10 cellular contexts compared by ENCODE assay signal in the genomic region with DNA sequence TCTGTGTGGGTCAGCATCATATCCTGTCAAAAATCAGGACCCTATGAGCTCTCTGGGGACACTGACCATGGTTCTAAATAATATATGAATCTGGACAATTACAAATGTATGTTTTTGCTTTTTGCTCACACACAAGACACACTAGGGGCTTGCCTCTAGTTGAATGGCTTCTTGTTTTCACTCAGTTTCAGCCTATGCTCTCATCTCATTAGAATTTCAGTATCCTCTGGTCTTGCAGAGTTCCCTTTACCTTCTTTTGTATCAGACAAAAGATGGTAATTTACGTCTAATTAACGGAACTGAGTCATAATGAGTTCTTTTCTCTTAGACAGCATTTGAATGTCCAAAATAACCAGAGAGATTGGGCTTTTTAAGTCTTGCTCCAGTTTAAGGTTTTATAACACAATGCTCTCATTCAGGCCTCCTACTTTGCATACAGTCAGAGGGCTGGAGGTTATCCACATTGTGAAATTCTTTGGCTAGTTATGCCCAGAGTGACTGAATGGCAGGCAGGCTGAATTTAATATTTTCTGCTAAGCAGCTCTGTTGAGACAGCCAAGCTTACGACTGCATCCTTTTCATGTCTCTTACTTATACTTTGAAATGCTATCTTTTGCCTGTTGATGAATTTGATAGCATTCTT.
DNase-seq lines count a peak whose midpoint lies in the region; ATAC-seq, FAIRE-seq and TF ChIP-seq lines count a peak whose summit lies in the region.
"Had no signal": no experiment of that assay in that cellular context is flagged by ENCODE, and none has a peak within 500 bp of the region (broad histone marks: within the 10 kb centered on the region; RNA-seq: fewer than 3 reads in every experiment).

No MANE protein-coding gene starts in this region.

- H2AFZ ChIP-seq in HepG2 (ENCODE audit: low read length) = no peak overlapping the region

- no peak for TF ChIP-seq POLR2A in HepG2 (IDR thresholded peaks at IDR 0.05; ENCODE audit: insufficient read depth in 1 of 2, low read depth in 2 of 2, low read length in 2 of 2)
- TF ChIP-seq POLR2A in Peyer's patch (IDR thresholded peaks at IDR 0.05) = no peak

- no TSS peak for BruUV-seq in HepG2 (replicated peaks; lab: Mats Ljungman, UMichigan)

- peaks cover 20% of the 10 kb centered on the region for H3K79me2 ChIP-seq in HepG2 (ENCODE audit: insufficient read depth, low read length)

- H3K27me3 ChIP-seq in right atrium auricular region (no peaks in the 10 kb centered on the region), dorsolateral prefrontal cortex (no peaks in the 10 kb centered on the region), HepG2 (ENCODE audit: control insufficient read depth in 1 of 2, insufficient read depth in 2 of 2, low read length in 2 of 2) (no peaks in the 10 kb centered on the region), Peyer's patch (no peaks in the 10 kb centered on the region)

- peak overlapping the region; percentile 55 for H3K4me2 ChIP-seq in HepG2 (ENCODE audit: low read depth, low read length)

- ATAC-seq in Right ventricle myocardium superior (ENCODE audit: poor library complexity) = peak; percentile 86
- peak; percentile 92 for ATAC-seq in HepG2
- no peak for ATAC-seq in GM19397 (IDR thresholded peaks at IDR 0.05; ENCODE audit: unreplicated experiment)

- intact Hi-C loops in Right ventricle myocardium superior (cut with DNase I) = no loop called here
- intact Hi-C loops in dorsolateral prefrontal cortex (cut with DNase I) = loop anchor here in 1 of 2 donors (2.0 to 5.0 kb wide), 3 partner anchors 36 to 91 kb away; partner anchors contain the start of gene CDH2
- intact Hi-C loops in HepG2 (cut with micrococcal nuclease; ENCODE audit: unreplicated experiment) = no loop called here

- TF ChIP-seq RAD21 in HepG2 (CRISPR knock-in tag; IDR thresholded peaks at IDR 0.05) = no peak

- H3K4me1 ChIP-seq in right atrium auricular region (peaks cover 0 to 34% of the 10 kb centered on the region in 2 donors), HepG2 (ENCODE audit: insufficient read depth, low read length) (peaks cover 57% of the 10 kb centered on the region), Peyer's patch (no peaks in the 10 kb centered on the region)

- no peaks in the 10 kb centered on the region for H3K36me3 ChIP-seq in right atrium auricular region
- no peaks in the 10 kb centered on the region for H3K36me3 ChIP-seq in HepG2 (replicated peaks in 1 of 2; ENCODE audit: control insufficient read depth in 1 of 2, insufficient read depth in 2 of 2, low read length in 2 of 2)
- no peaks in the 10 kb centered on the region for H3K36me3 ChIP-seq in Peyer's patch

- TF ChIP-seq EP300 in HepG2 (IDR thresholded peaks at IDR 0.05; ENCODE audit: low read depth in 2 of 2, low read length in 2 of 2) (no peak), HepG2 (CRISPR knock-in tag; IDR thresholded peaks at IDR 0.05; ENCODE audit: borderline replicate concordance) (no peak)

- WGBS in HepG2 (ENCODE audit: low lambda C conversion rate) = 70% methylated on average over 3 of the region's 3 CpGs

- CTCF ChIA-PET in HepG2 (lab: Yijun Ruan, JAX; ENCODE audit: low intra/inter-chr PET ratio, low total read pairs) = no interaction called here

- DNase-seq in Right ventricle myocardium superior (no peak), right atrium auricular region (ENCODE audit: low spot score) (no peak), dorsolateral prefrontal cortex (no peak), HepG2 (ENCODE audit: low spot score) (peak; percentile 72), Peyer's patch (no peak), ACHN (no peak)
- DNase-seq in central memory CD4-positive, alpha-beta T cell = no peak
- DNase-seq: activated T-cell treated with anti-CD3 and anti-CD28 coated beads, Interleukin-2, amount 50 U/mL, for 48 hours; T-helper 9 cell had no signal

- peak; percentile 8 for FAIRE-seq in HepG2 (lab: Jason Lieb, UNC)

- H3K4me3 ChIP-seq in right atrium auricular region = no peak overlapping the region
- peak overlapping the region in 53 of 59 donors; percentile 5 to 62 (median 37) for H3K4me3 ChIP-seq in dorsolateral prefrontal cortex
- H3K4me3 ChIP-seq in HepG2 (replicated peaks in 1 of 3; ENCODE audit: insufficient read depth in 1 of 3, low read depth in 2 of 3, low read length in 3 of 3) = no peak overlapping the region
- no peak overlapping the region for H3K4me3 ChIP-seq in Peyer's patch

- H3K9ac ChIP-seq in HepG2 (ENCODE audit: insufficient read depth, low read depth, low read length) = no peak overlapping the region

- TF ChIP-seq CTCF in right atrium auricular region (IDR thresholded peaks at IDR 0.05) = no peak
- TF ChIP-seq CTCF in dorsolateral prefrontal cortex (IDR thresholded peaks at IDR 0.05 in 54 of 56, conservative IDR thresholded peaks at IDR 0.05 in 2 of 56; ENCODE audit: low read depth in 1 of 56, partially characterized antibody in 56 of 56) = peak in 4 of 56 donors; percentile 2 to 12 (median 8)
- TF ChIP-seq CTCF in HepG2 (CRISPR knock-in tag; IDR thresholded peaks at IDR 0.05) = no peak
- TF ChIP-seq CTCF in Peyer's patch (IDR thresholded peaks at IDR 0.05) = no peak

- POLR2A ChIA-PET in HepG2 (lab: Yijun Ruan, JAX) = no interaction called here

- H3K9me3 ChIP-seq in right atrium auricular region = no peaks in the 10 kb centered on the region
- H3K9me3 ChIP-seq in HepG2 (ENCODE audit: low read length) = no peaks in the 10 kb centered on the region
- H3K9me3 ChIP-seq in Peyer's patch = no peaks in the 10 kb centered on the region

- H4K20me1 ChIP-seq in HepG2 (ENCODE audit: insufficient read depth, low read length) = no peaks in the 10 kb centered on the region

- in situ Hi-C loops in HepG2 (cut with HindIII; ENCODE audit: extremely low pct_ligation_motif_present, low pct_unique_long_range_greater_than_20kb) (no loop called here), ACHN (cut with HindIII; ENCODE audit: low pct_ligation_motif_present, low pct_unique_long_range_greater_than_20kb, low sequenced_read_pairs) (no loop called here)

- H3K27ac ChIP-seq in right atrium auricular region = peak overlapping the region in 1 of 2 donors; percentile 68
- peak overlapping the region in 58 of 59 donors; percentile 33 to 92 (median 80) for H3K27ac ChIP-seq in dorsolateral prefrontal cortex
- H3K27ac ChIP-seq in HepG2 (ENCODE audit: extremely low read length, insufficient read depth, low read length) = peak overlapping the region; percentile 49
- no peak overlapping the region for H3K27ac ChIP-seq in Peyer's patch

TF ChIP-seq in HepG2, 621 proteins besides CTCF, POLR2A, EP300 and RAD21 (continues in another document):
- TF ChIP-seq SOX13 (IDR thresholded peaks at IDR 0.05) = no peak
- peak in 1 of 2 experiments; percentile 36; a peak in 1 of 4 replicates for TF ChIP-seq SOX13 (CRISPR knock-in tag; conservative IDR thresholded peaks at IDR 0.05 in 1 of 2, IDR thresholded peaks at IDR 0.05 in 1 of 2)
- TF ChIP-seq ZSCAN21 (CRISPR knock-in tag; IDR thresholded peaks at IDR 0.05; ENCODE audit: borderline replicate concordance) = no peak
- TF ChIP-seq CBX5 (CRISPR knock-in tag; IDR thresholded peaks at IDR 0.05; ENCODE audit: borderline replicate concordance) = no peak
- TF ChIP-seq SOX6 (IDR thresholded peaks at IDR 0.05) = no peak
- peak; percentile 33; the same call in 1 of the 2 replicates for TF ChIP-seq SOX6 (CRISPR knock-in tag; IDR thresholded peaks at IDR 0.05)
- peak; percentile 19; the same call in 1 of the 2 replicates for TF ChIP-seq GATAD2A (CRISPR knock-in tag; IDR thresholded peaks at IDR 0.05)
- no peak for TF ChIP-seq HMGA1 (CRISPR knock-in tag; conservative IDR thresholded peaks at IDR 0.05)
- TF ChIP-seq KMT2B (CRISPR knock-in tag; IDR thresholded peaks at IDR 0.05) = no peak
- TF ChIP-seq CEBPG (CRISPR knock-in tag; IDR thresholded peaks at IDR 0.05) = peak; percentile 43; the same call in 1 of the 2 replicates
- no peak for TF ChIP-seq ZNF678 (CRISPR knock-in tag; IDR thresholded peaks at IDR 0.05)
- TF ChIP-seq, protein P1, sequence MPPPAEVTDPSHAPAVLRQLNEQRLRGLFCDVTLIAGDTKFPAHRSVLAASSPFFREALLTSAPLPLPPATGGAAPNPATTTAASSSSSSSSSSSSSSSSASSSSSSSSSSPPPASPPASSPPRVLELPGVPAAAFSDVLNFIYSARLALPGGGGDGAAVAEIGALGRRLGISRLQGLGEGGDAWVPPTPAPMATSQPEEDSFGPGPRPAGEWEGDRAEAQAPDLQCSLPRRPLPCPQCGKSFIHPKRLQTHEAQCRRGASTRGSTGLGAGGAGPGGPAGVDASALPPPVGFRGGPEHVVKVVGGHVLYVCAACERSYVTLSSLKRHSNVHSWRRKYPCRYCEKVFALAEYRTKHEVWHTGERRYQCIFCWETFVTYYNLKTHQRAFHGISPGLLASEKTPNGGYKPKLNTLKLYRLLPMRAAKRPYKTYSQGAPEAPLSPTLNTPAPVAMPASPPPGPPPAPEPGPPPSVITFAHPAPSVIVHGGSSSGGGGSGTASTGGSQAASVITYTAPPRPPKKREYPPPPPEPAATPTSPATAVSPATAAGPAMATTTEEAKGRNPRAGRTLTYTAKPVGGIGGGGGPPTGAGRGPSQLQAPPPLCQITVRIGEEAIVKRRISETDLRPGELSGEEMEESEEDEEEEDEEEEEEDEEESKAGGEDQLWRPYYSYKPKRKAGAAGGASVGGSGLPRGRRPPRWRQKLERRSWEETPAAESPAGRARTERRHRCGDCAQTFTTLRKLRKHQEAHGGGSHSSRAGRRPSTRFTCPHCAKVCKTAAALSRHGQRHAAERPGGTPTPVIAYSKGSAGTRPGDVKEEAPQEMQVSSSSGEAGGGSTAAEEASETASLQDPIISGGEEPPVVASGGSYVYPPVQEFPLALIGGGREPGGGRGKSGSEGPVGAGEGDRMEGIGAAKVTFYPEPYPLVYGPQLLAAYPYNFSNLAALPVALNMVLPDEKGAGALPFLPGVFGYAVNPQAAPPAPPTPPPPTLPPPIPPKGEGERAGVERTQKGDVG (CRISPR knock-in tag; IDR thresholded peaks at IDR 0.05; ENCODE audit: borderline replicate concordance) = no peak
- TF ChIP-seq CEBPB (IDR thresholded peaks at IDR 0.05; ENCODE audit: borderline replicate concordance, low read depth, low read length) = peak; percentile 68
- 0 out of 2 replicates have a peak, but pooled peaks have one; percentile 21 for TF ChIP-seq NFKBIZ (CRISPR knock-in tag; IDR thresholded peaks at IDR 0.05)
- peak; percentile 16; the same call in 1 of the 2 replicates for TF ChIP-seq SAP130 (CRISPR knock-in tag; IDR thresholded peaks at IDR 0.05; ENCODE audit: low read depth)

Comparison
In these comparisons a context has a peak if more than half of its experiments do, and no peak if none do; other contexts are left out.
1. H3K27ac ChIP-seq: peak in dorsolateral prefrontal cortex (58 of 59) and HepG2 (single experiment); none in Peyer's patch (0 of 4).
2. H3K4me3 ChIP-seq: peak in dorsolateral prefrontal cortex (53 of 59); none in right atrium auricular region (0 of 2), HepG2 (0 of 3) and Peyer's patch (0 of 4).